Comparison of ENCODE assay signal across 15 cellular contexts in genomic region chr15:92891533-92892200, GRCh38. TPM values are rescaled to one million over a fixed set of nuclear protein-coding genes. Genes with fewer than 3 reads are reported as not detected.
A peak's percentile ranks its signal among the peaks of the same experiment; 100 is the strongest.
DNase-seq lines count a peak whose midpoint lies in the region; ATAC-seq and TF ChIP-seq lines count a peak whose summit lies in the region.
"Had no signal": no experiment of that assay in that cellular context is flagged by ENCODE, and none has a peak within 500 bp of the region (broad histone marks: within the 10 kb centered on the region; RNA-seq: fewer than 3 reads in every experiment).

No MANE protein-coding gene starts in this region.

- H3K4me1 Mint-ChIP-seq in T-helper 1 cell treated with Interleukin-12 subunit alpha and Interleukin-12 subunit beta and Interleukin-4 antibody, amounts not matched to agents 30 μg/mL and 1 μg/mL, for 36 hours (ENCODE audit: low read depth): peaks cover 59% of the 10 kb centered on the region
- H3K4me1 Mint-ChIP-seq in effector memory CD8-positive, alpha-beta T cell (ENCODE audit: low read depth in 2 of 2): peaks cover 34 to 56% of the 10 kb centered on the region in 2 donors

- H3K27ac ChIP-seq in RWPE1: peak overlapping the region; percentile 30; the same call in 1 of the 2 replicates
- H3K27ac ChIP-seq in sigmoid colon: peak overlapping the region in 3 of 4 donors; percentile 7 to 100 (median 48)
- H3K27ac ChIP-seq: hepatocyte had no signal

- peak overlapping the region; percentile 64 for H3K4me3 Mint-ChIP-seq in T-helper 1 cell treated with Interleukin-12 subunit alpha and Interleukin-12 subunit beta and Interleukin-4 antibody, amounts not matched to agents 30 μg/mL and 1 μg/mL, for 36 hours
- peak overlapping the region; percentile 61 to 99 for H3K4me3 Mint-ChIP-seq in effector memory CD8-positive, alpha-beta T cell

- TF ChIP-seq EP300 in sigmoid colon (IDR thresholded peaks at IDR 0.05): no peak

- no peaks in the 10 kb centered on the region for H3K9me3 Mint-ChIP-seq in T-helper 1 cell treated with Interleukin-12 subunit alpha and Interleukin-12 subunit beta and Interleukin-4 antibody, amounts not matched to agents 30 μg/mL and 1 μg/mL, for 36 hours
- no peaks in the 10 kb centered on the region for H3K9me3 Mint-ChIP-seq in effector memory CD8-positive, alpha-beta T cell

- no peaks in the 10 kb centered on the region for H3K27me3 Mint-ChIP-seq in T-helper 1 cell treated with Interleukin-12 subunit alpha and Interleukin-12 subunit beta and Interleukin-4 antibody, amounts not matched to agents 30 μg/mL and 1 μg/mL, for 36 hours (ENCODE audit: low read depth)
- no peaks in the 10 kb centered on the region for H3K27me3 Mint-ChIP-seq in effector memory CD8-positive, alpha-beta T cell

- TF ChIP-seq POLR2A in sigmoid colon (IDR thresholded peaks at IDR 0.05): no peak

- peaks cover 0 to 75% (median 55%) of the 10 kb centered on the region in 4 donors for H3K4me1 ChIP-seq in sigmoid colon

- H3K36me3 Mint-ChIP-seq in T-helper 1 cell treated with Interleukin-12 subunit alpha and Interleukin-12 subunit beta and Interleukin-4 antibody, amounts not matched to agents 30 μg/mL and 1 μg/mL, for 36 hours (ENCODE audit: low read depth): peaks cover 70% of the 10 kb centered on the region
- peaks cover 100% of the 10 kb centered on the region for H3K36me3 Mint-ChIP-seq in effector memory CD8-positive, alpha-beta T cell (ENCODE audit: insufficient read depth)

- POLR2A ChIA-PET in RWPE1 (lab: Yijun Ruan, JAX; ENCODE audit: low non-redundant PET): interaction anchor here (1.7 kb wide), 1 partner anchor 9 kb away, joined by 5 read pairs; no protein-coding TSS in a partner anchor

- no peaks in the 10 kb centered on the region for H3K9me3 ChIP-seq in sigmoid colon

- H3K4me3 ChIP-seq in sigmoid colon (no peak overlapping the region), H7 (ENCODE audit: insufficient read depth, low read depth, low read length) (no peak overlapping the region)
- H3K4me3 ChIP-seq: hepatocyte had no signal

- ATAC-seq in effector memory CD8-positive, alpha-beta T cell (replicated peaks): no peak
- ATAC-seq in GM21737 (IDR thresholded peaks at IDR 0.05; ENCODE audit: unreplicated experiment): no peak

- no peak for TF ChIP-seq CTCF in RWPE1 (conservative IDR thresholded peaks at IDR 0.05; ENCODE audit: low read depth)
- TF ChIP-seq CTCF in sigmoid colon (IDR thresholded peaks at IDR 0.05): no peak

- H3K36me3 ChIP-seq in sigmoid colon (peaks cover 10 to 91% (median 36%) of the 10 kb centered on the region in 4 donors), H7 (replicated peaks; ENCODE audit: control insufficient read depth, insufficient read depth, low read length) (peaks cover 25% of the 10 kb centered on the region)

- DNase-seq in T-helper 1 cell (no peak), RWPE1 (ENCODE audit: low spot score) (no peak), sigmoid colon (no peak), H7 (no peak), putamen (ENCODE audit: low spot score) (no peak)
- DNase-seq in effector memory CD8-positive, alpha-beta T cell: no peak
- DNase-seq: 8988T, DMS 273 treated with DMSO at 0.1 percent for 48 hours, MV-4-11, NCI-H446, retina, substantia nigra had no signal

- intact Hi-C loops in sigmoid colon (cut with DNase I): no loop called here

- H3K27ac Mint-ChIP-seq in T-helper 1 cell treated with Interleukin-12 subunit alpha and Interleukin-12 subunit beta and Interleukin-4 antibody, amounts not matched to agents 30 μg/mL and 1 μg/mL, for 36 hours: peak overlapping the region; percentile 52
- peak overlapping the region; percentile 52 to 78 for H3K27ac Mint-ChIP-seq in effector memory CD8-positive, alpha-beta T cell

- no peaks in the 10 kb centered on the region for H3K27me3 ChIP-seq in sigmoid colon
- no peaks in the 10 kb centered on the region for H3K27me3 ChIP-seq in H7 (ENCODE audit: control insufficient read depth, insufficient read depth, low read length)
- H3K27me3 ChIP-seq: hepatocyte had no signal

- WGBS in sigmoid colon, 2 donors: 45 to 65% methylated on average over 3 of the region's 3 CpGs

- CTCF ChIA-PET in RWPE1 (lab: Yijun Ruan, JAX): no interaction called here

RNA-seq across cellular contexts. Expression of gene CHD2, which starts 8.5 kb away (rescaled TPM):
- total RNA-seq in sigmoid colon: 100 to 1,000 TPM in 1 of 4 donors, 10 to 100 TPM in 3; 75.9 to 108 (median 90.0) TPM
- polyA plus RNA-seq in sigmoid colon: 10 to 100 TPM; 16.0 to 48.4 (median 16.8) TPM
- 29.7 and 35.5 TPM in 2 replicates for total RNA-seq in H7 (2014; rRNA removed; shearing (Covaris generic))
